ENCODE assay signal across 16 cellular contexts in genomic region chr10:29540016-29540415, GRCh38.
A peak's percentile ranks its signal among the peaks of the same experiment; 100 is the strongest.
DNase-seq lines count a peak whose midpoint lies in the region; ATAC-seq and TF ChIP-seq lines count a peak whose summit lies in the region.
"Had no signal": no experiment of that assay in that cellular context is flagged by ENCODE, and none has a peak within 500 bp of the region (broad histone marks: within the 10 kb centered on the region; RNA-seq: fewer than 3 reads in every experiment).

No MANE protein-coding gene starts in this region.

- TF ChIP-seq POLR2A in esophagus squamous epithelium (IDR thresholded peaks at IDR 0.05) (no peak), gastrocnemius medialis (IDR thresholded peaks at IDR 0.05) (no peak)

- no peak overlapping the region for H3K4me2 ChIP-seq in DND-41 (ENCODE audit: insufficient read depth, low read length)

- H3K27me3 ChIP-seq in DND-41 (ENCODE audit: insufficient read depth, low read length, poor library complexity) (no peaks in the 10 kb centered on the region), esophagus squamous epithelium (no peaks in the 10 kb centered on the region), gastrocnemius medialis (no peaks in the 10 kb centered on the region)

- no peaks in the 10 kb centered on the region for H4K20me1 ChIP-seq in DND-41 (ENCODE audit: insufficient read depth, low read length)

- in situ Hi-C loops in gastrocnemius medialis (cut with MboI; ENCODE audit: low sequenced_read_pairs in 4 of 4): no loop called here

- H3K4me3 ChIP-seq in DND-41 (ENCODE audit: low read depth in 1 of 2, low read length in 2 of 2): no peak overlapping the region
- H3K4me3 ChIP-seq in esophagus squamous epithelium: no peak overlapping the region
- H3K4me3 ChIP-seq in gastrocnemius medialis: no peak overlapping the region
- H3K4me3 ChIP-seq: SK-N-MC had no signal

- WGBS in esophagus squamous epithelium, 2 donors: 50 to 59% methylated on average over 9 to 10 of the region's 10 CpGs

- intact Hi-C loops in esophagus squamous epithelium (cut with DNase I) (no loop called here), gastrocnemius medialis (cut with DNase I; ENCODE audit: low total_unique reads) (no loop called here)

- H3K9ac ChIP-seq in DND-41 (ENCODE audit: low read depth, low read length): no peak overlapping the region

- H3K27ac ChIP-seq in DND-41 (ENCODE audit: low read length): no peak overlapping the region
- peak overlapping the region; percentile 12 to 54 (median 33) for H3K27ac ChIP-seq in esophagus squamous epithelium
- H3K27ac ChIP-seq in gastrocnemius medialis: peak overlapping the region; percentile 82 to 90 (median 87)
- H3K27ac ChIP-seq: SK-N-MC had no signal

- H3K36me3 ChIP-seq in DND-41 (ENCODE audit: insufficient read depth, low read length) (no peaks in the 10 kb centered on the region; the same call in 1 of the 2 replicates), esophagus squamous epithelium (peaks cover 0 to 85% (median 4%) of the 10 kb centered on the region in 3 donors), gastrocnemius medialis (peaks cover 0 to 20% of the 10 kb centered on the region in 2 donors)

- DNase-seq in DND-41: no peak
- DNase-seq in SW480 (ENCODE audit: low spot score): peak; percentile 7
- DNase-seq in esophagus squamous epithelium (lab: John Stamatoyannopoulos, UW): no peak
- peak in 1 of 2 donors; percentile 24 for DNase-seq in gastrocnemius medialis
- DNase-seq in OCI-M1 (lab: John Stamatoyannopoulos, UW): no peak
- no peak for DNase-seq in mesenteric fat pad (ENCODE audit: low spot score)
- DNase-seq: CD4-positive, alpha-beta T cell; KG1; NCI-H1092 treated with DMSO at 0.1 percent for 48 hours; NCI-H1694; NCI-H2107; NCI-H226; NCI-H526 had no signal

- ATAC-seq in DND-41 (ENCODE audit: insufficient read depth, low read depth) (peak; percentile 72), gastrocnemius medialis (peak; percentile 14 to 24), HG03342 (IDR thresholded peaks at IDR 0.05; ENCODE audit: unreplicated experiment) (no peak)
- ATAC-seq: HCT116 had no signal

- H2AFZ ChIP-seq in DND-41 (ENCODE audit: low read depth, low read length): no peak overlapping the region

- H3K79me2 ChIP-seq in DND-41 (ENCODE audit: insufficient read depth, low read length): no peaks in the 10 kb centered on the region; the same call in 1 of the 2 replicates

- H3K4me1 ChIP-seq in DND-41 (ENCODE audit: insufficient read depth, low read length): no peaks in the 10 kb centered on the region
- H3K4me1 ChIP-seq in esophagus squamous epithelium: peaks cover 6 to 53% (median 13%) of the 10 kb centered on the region in 3 donors
- H3K4me1 ChIP-seq in gastrocnemius medialis: peaks cover 97 to 98% of the 10 kb centered on the region in 2 donors

- TF ChIP-seq CTCF in DND-41 (IDR thresholded peaks at IDR 0.05; ENCODE audit: borderline replicate concordance, extremely low read depth, low read length, poor library complexity, severe bottlenecking): no peak
- no peak for TF ChIP-seq CTCF in esophagus squamous epithelium (IDR thresholded peaks at IDR 0.05)
- no peak for TF ChIP-seq CTCF in gastrocnemius medialis (IDR thresholded peaks at IDR 0.05 in 4 of 5, conservative IDR thresholded peaks at IDR 0.05 in 1 of 5)

- H3K9me3 ChIP-seq in DND-41 (ENCODE audit: insufficient read depth, low read length, severe bottlenecking) (no peaks in the 10 kb centered on the region), esophagus squamous epithelium (no peaks in the 10 kb centered on the region), gastrocnemius medialis (no peaks in the 10 kb centered on the region)
